In the genomic region with DNA sequence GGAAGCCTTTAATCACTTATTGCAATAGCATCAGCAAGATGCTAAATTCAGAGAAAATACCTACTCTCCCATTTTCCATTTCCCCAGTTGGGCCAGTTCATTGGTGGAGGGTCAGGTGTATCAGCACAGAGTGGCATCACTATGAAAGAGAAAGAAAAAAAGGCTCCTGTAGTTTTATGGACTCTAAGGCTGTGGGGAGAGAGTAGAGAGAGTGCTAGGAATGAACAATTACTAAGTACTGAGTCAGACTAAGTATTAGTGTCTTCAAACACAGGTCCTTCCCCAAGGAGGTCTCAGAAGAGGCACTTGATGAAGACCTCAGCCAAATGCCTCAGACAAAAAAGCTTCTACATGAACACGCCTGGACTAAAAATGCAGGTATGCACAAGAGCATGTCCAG, we compare ENCODE assay signal across 26 cellular contexts.
"Had no signal": no experiment of that assay in that cellular context is flagged by ENCODE, and none has a peak within 500 bp of the region (broad histone marks: within the 10 kb centered on the region; RNA-seq: fewer than 3 reads in every experiment).

No MANE protein-coding gene starts in this region.

- H3K27me3 ChIP-seq: neutrophil, ovary, right lobe of liver, sigmoid colon, stomach, thyroid gland, tibial nerve, upper lobe of left lung, vagina had no signal

- DNase-seq: nephron progenitor cell; nucleus accumbens; ovary; posterior cingulate gyrus; psoas muscle; right cardiac atrium; right lobe of liver; sigmoid colon; small intestine; stimulated activated CD4-positive, alpha-beta T cell treated with anti-CD3 and anti-CD28 coated beads, Interleukin-15, amount 100 ng/mL, for 24 hours; stimulated activated CD4-positive, alpha-beta T cell treated with anti-CD3 and anti-CD28 coated beads, Interleukin-2, amount 100 ng/mL, for 24 hours; stimulated activated CD4-positive, alpha-beta T cell treated with anti-CD3 and anti-CD28 coated beads, Interleukin-2, amount 100 ng/mL, for 48 hours; stimulated activated CD4-positive, alpha-beta T cell treated with anti-CD3 and anti-CD28 coated beads, Interleukin-4, amount 100 ng/mL, for 24 hours; stimulated activated naive B cell treated with anti-CD40 and anti-IgM and Interleukin-4, amounts not matched to agents 10 μg/mL and 1 μg/mL and 100 μg/mL, for 72 hours; stimulated activated naive CD4-positive, alpha-beta T cell treated with Interleukin-2 at 50 U/mL for 16 hours; stomach; thyroid gland; trophoblast cell; upper lobe of left lung had no signal

- H3K4me3 ChIP-seq: ovary, psoas muscle, right lobe of liver, sigmoid colon, stomach, thoracic aorta, thyroid gland, tibial nerve, upper lobe of left lung, vagina had no signal

- H3K36me3 ChIP-seq: neutrophil, ovary, right lobe of liver, sigmoid colon, stomach, thoracic aorta, thyroid gland, tibial nerve, upper lobe of left lung, vagina had no signal

- ATAC-seq: natural killer cell treated with Interleukin-12 subunit alpha and Interleukin-12 subunit beta and Interleukin-15 and Interleukin-18, amount 100 ng/mL, for 72 hours; psoas muscle; right cardiac atrium; right lobe of liver; stimulated activated effector memory CD8-positive, alpha-beta T cell treated with anti-CD3 and anti-CD28 coated beads, Interleukin-12 subunit alpha, Interleukin-12 subunit beta, amount 100 ng/mL, for 72 hours had no signal

- H2AFZ ChIP-seq: parathyroid adenoma had no signal

- H3K9ac ChIP-seq: parathyroid adenoma had no signal

- H3K9me3 ChIP-seq: neutrophil, ovary, psoas muscle, right lobe of liver, sigmoid colon, stomach, thoracic aorta, thyroid gland, tibial nerve, upper lobe of left lung, vagina had no signal

- H3K79me2 ChIP-seq: parathyroid adenoma had no signal

- H3K27ac ChIP-seq: neutrophil, ovary, parathyroid adenoma, psoas muscle, right lobe of liver, sigmoid colon, stomach, thoracic aorta, thyroid gland, tibial nerve, upper lobe of left lung, vagina had no signal

- H3K4me1 ChIP-seq: parathyroid adenoma, psoas muscle, right lobe of liver, sigmoid colon, stomach, thyroid gland, tibial nerve, upper lobe of left lung, vagina had no signal
